ENCODE assay signal across 12 cellular contexts in the genomic region with DNA sequence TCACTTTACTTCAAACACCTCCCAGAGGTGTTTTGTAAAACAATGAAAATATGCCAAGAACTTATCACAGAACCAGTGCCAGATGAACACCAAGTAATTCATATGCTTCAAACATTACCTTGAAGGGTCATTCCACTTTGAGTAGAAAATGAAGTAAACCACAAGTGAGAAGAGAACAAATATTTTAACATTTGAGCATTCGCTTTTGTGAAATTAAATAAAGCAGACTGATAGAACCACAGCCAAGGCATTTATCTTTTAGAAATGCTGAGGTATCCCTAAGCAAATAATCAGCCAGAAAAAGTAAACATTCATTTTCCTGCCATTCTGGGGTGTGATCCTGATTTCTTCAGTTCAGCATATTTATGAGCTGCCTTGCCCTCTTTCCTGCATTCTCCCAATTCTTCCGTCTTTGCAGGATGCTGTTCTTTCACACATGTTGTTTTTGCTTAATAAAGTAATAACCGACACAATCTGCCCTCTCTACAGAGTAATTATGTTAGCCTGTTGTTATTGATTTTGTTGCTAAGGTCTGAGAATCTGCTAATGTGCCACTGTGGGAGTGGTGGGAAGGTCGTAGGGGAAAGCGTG.
A peak's percentile ranks its signal among the peaks of the same experiment; 100 is the strongest.
DNase-seq lines count a peak whose midpoint lies in the region; ATAC-seq and TF ChIP-seq lines count a peak whose summit lies in the region.
"Had no signal": no experiment of that assay in that cellular context is flagged by ENCODE, and none has a peak within 500 bp of the region (broad histone marks: within the 10 kb centered on the region; RNA-seq: fewer than 3 reads in every experiment).

No MANE protein-coding gene starts in this region.

- H3K9me3 ChIP-seq in GM23248 (ENCODE audit: low read depth) (no peaks in the 10 kb centered on the region), gastroesophageal sphincter (no peaks in the 10 kb centered on the region), esophagus squamous epithelium (no peaks in the 10 kb centered on the region)

- H3K36me3 ChIP-seq in GM23248 (ENCODE audit: low read depth), result no peaks in the 10 kb centered on the region
- H3K36me3 ChIP-seq in gastroesophageal sphincter, result no peaks in the 10 kb centered on the region
- no peaks in the 10 kb centered on the region for H3K36me3 ChIP-seq in esophagus squamous epithelium
- H3K36me3 ChIP-seq: brain microvascular endothelial cell, neural progenitor cell had no signal

- WGBS in GM23248 (ENCODE audit: low coverage in 1 of 2, low lambda C conversion rate in 2 of 2, missing lambda C conversion rate in 2 of 2), 2 experiments, result 31 to 32% methylated on average over 5 of the region's 5 CpGs
- WGBS in gastroesophageal sphincter (ENCODE audit: low coverage in 1 of 2), 2 donors, result 9 to 22% methylated on average over 4 to 5 of the region's 5 CpGs
- 19 to 51% methylated on average over 5 of the region's 5 CpGs for WGBS in esophagus squamous epithelium, 2 donors

- in situ Hi-C loops in GM23248 (cut with MboI), result no loop called here

- intact Hi-C loops in sciatic nerve (cut with DNase I) (no loop called here), esophagus squamous epithelium (cut with DNase I) (no loop called here)

- H3K9ac ChIP-seq in GM23248, result no peak overlapping the region
- H3K9ac ChIP-seq: neural progenitor cell had no signal

- H3K4me1 ChIP-seq in GM23248 (ENCODE audit: insufficient read depth), result peaks cover 12% of the 10 kb centered on the region
- H3K4me1 ChIP-seq in gastroesophageal sphincter, result peaks cover 0 to 23% (median 11%) of the 10 kb centered on the region in 3 donors
- H3K4me1 ChIP-seq in esophagus squamous epithelium, result peaks cover 0 to 12% (median 0%) of the 10 kb centered on the region in 3 donors
- H3K4me1 ChIP-seq: neural progenitor cell had no signal

- TF ChIP-seq POLR2A in gastroesophageal sphincter (IDR thresholded peaks at IDR 0.05), result no peak
- no peak for TF ChIP-seq POLR2A in esophagus squamous epithelium (IDR thresholded peaks at IDR 0.05)

- H3K79me2 ChIP-seq in GM23248 (ENCODE audit: insufficient read depth), result no peaks in the 10 kb centered on the region

- no peak for TF ChIP-seq EP300 in gastroesophageal sphincter (IDR thresholded peaks at IDR 0.05)

- H3K9me2 ChIP-seq in GM23248 (ENCODE audit: insufficient read depth), result 0 out of 2 replicates have a peak, but pooled peaks cover 4% of the 10 kb centered on the region

- H4K20me1 ChIP-seq in GM23248 (ENCODE audit: insufficient read depth), result no peaks in the 10 kb centered on the region

- H3K27me3 ChIP-seq in GM23248 (replicated peaks; ENCODE audit: insufficient read depth) (no peaks in the 10 kb centered on the region), gastroesophageal sphincter (no peaks in the 10 kb centered on the region), esophagus squamous epithelium (no peaks in the 10 kb centered on the region)
- H3K27me3 ChIP-seq: brain microvascular endothelial cell, neural progenitor cell had no signal

- H3F3A ChIP-seq in GM23248 (ENCODE audit: insufficient read depth), result no peaks in the 10 kb centered on the region

- ATAC-seq in gastroesophageal sphincter, result peak; percentile 18
- peak; percentile 71 for ATAC-seq in sciatic nerve
- no peak for ATAC-seq in HG02678 (IDR thresholded peaks at IDR 0.05; ENCODE audit: unreplicated experiment)
- no peak for ATAC-seq in HG02938 (IDR thresholded peaks at IDR 0.05; ENCODE audit: unreplicated experiment)
- ATAC-seq: stimulated activated effector memory CD8-positive, alpha-beta T cell treated with anti-CD3 and anti-CD28 coated beads, Interleukin-12 subunit alpha, Interleukin-12 subunit beta, amount 100 ng/mL, for 72 hours had no signal

- no peak for TF ChIP-seq CTCF in VCaP (conservative IDR thresholded peaks at IDR 0.05)
- TF ChIP-seq CTCF in gastroesophageal sphincter (IDR thresholded peaks at IDR 0.05), result no peak
- no peak for TF ChIP-seq CTCF in esophagus squamous epithelium (IDR thresholded peaks at IDR 0.05)

- peak overlapping the region; percentile 18; the same call in 1 of the 2 replicates for H2AFZ ChIP-seq in GM23248
- H2AFZ ChIP-seq: neural progenitor cell had no signal

- DNase-seq in GM23248 (peak; percentile 8), sciatic nerve (ENCODE audit: low spot score) (no peak), esophagus squamous epithelium (lab: John Stamatoyannopoulos, UW) (no peak)
- no peak for DNase-seq in activated CD4-positive, alpha-beta T cell treated with anti-CD3 and anti-CD28 coated beads for 1 hour
- DNase-seq: brain microvascular endothelial cell, Kasumi-1 had no signal

- no peak overlapping the region for H3K4me2 ChIP-seq in GM23248 (ENCODE audit: unreplicated experiment)
- H3K4me2 ChIP-seq: neural progenitor cell had no signal

- no peak overlapping the region for H3K27ac ChIP-seq in GM23248
- H3K27ac ChIP-seq in VCaP, result peak overlapping the region; percentile 21; the same call in 1 of the 2 replicates
- peak overlapping the region; percentile 30 to 50 (median 44) for H3K27ac ChIP-seq in gastroesophageal sphincter
- H3K27ac ChIP-seq in esophagus squamous epithelium, result peak overlapping the region in 1 of 4 donors; percentile 46
- H3K27ac ChIP-seq: brain microvascular endothelial cell, neural progenitor cell had no signal

- no peak overlapping the region for H3K4me3 ChIP-seq in GM23248
- H3K4me3 ChIP-seq in gastroesophageal sphincter, result no peak overlapping the region
- H3K4me3 ChIP-seq in esophagus squamous epithelium, result no peak overlapping the region
- H3K4me3 ChIP-seq: neural progenitor cell had no signal

Comparison
In these comparisons a context has a peak if more than half of its experiments do, and no peak if none do; other contexts are left out.
1. ATAC-seq: peak in gastroesophageal sphincter (single experiment) and sciatic nerve (single experiment); none in HG02678 (single experiment) and HG02938 (single experiment).